Comparison of ENCODE assay signal across 8 cellular contexts in the genomic region with DNA sequence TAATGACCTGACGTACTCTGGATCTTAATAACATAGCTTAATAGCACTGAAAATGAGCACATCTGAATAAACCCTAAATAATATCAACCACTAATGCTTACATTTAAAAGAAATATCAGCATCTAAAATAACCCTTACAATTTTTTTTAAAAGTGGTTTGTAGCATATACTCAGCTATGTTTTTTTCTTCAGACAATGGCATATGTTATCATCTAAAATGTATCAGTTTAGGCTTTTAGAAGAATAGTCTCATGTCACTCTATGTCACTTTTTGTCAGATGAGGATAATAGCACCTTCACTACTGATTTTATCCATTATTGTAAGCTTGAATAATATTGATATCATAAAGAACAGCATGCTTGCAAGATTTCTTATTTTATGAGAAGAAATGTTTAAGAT.
"Had no signal": no experiment of that assay in that cellular context is flagged by ENCODE, and none has a peak within 500 bp of the region (broad histone marks: within the 10 kb centered on the region; RNA-seq: fewer than 3 reads in every experiment).

No MANE protein-coding gene starts in this region.

- H3K4me2 ChIP-seq: GM23338 had no signal

- H3K4me3 ChIP-seq: GM23248, GM23338, HAP-1 had no signal

- H3K36me3 ChIP-seq: HAP-1 had no signal

- DNase-seq: GM23248, GOT3, H7, H9, HCEC 1CT, HFFc6 had no signal

- H2AFZ ChIP-seq: GM23248, GM23338 had no signal

- H3K9ac ChIP-seq: GM23248 had no signal

- H3K27ac ChIP-seq: GM23248 had no signal

- H3K9me3 ChIP-seq: HAP-1 had no signal
